Comparison of ENCODE assay signal across 22 cellular contexts in the genomic region with DNA sequence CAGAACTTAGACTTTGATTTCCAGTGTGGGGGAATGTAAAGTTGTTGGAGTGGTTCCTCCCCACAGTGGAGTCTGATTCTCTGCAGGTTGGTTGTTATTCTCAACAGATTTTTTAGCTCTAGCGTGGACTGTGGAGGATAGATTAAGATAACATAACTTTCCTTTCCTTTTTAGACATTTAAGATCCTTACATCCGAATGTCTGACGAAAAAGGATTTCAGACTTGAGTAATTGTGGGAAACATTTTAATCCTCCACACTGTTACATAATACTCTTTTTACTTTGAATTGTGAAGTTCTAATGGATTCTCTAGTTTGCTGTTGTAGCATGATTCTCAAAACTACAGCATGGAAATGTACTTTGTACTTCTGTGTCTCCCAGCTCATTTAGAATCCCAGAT.
DNase-seq lines count a peak whose midpoint lies in the region; ATAC-seq and TF ChIP-seq lines count a peak whose summit lies in the region.
"Had no signal": no experiment of that assay in that cellular context is flagged by ENCODE, and none has a peak within 500 bp of the region (broad histone marks: within the 10 kb centered on the region; RNA-seq: fewer than 3 reads in every experiment).

No MANE protein-coding gene starts in this region.

- no CpG with 5 or more reads among the region's 3 CpGs for WGBS in IMR-90 (ENCODE audit: extremely low coverage in 2 of 2, insufficient read length in 1 of 2), 2 experiments

- POLR2A ChIA-PET in IMR-90 (lab: Charles Lee; ENCODE audit: unreplicated experiment) = no interaction called here

- H3K27me3 ChIP-seq in IMR-90 (ENCODE audit: control insufficient read depth, insufficient read depth, low read length) (no peaks in the 10 kb centered on the region), muscle layer of colon (ENCODE audit: control insufficient read depth in 1 of 2, insufficient read depth in 2 of 2, low read length in 2 of 2) (no peaks in the 10 kb centered on the region), stomach smooth muscle (ENCODE audit: control insufficient read depth in 1 of 2, insufficient read depth in 2 of 2, low read length in 2 of 2) (no peaks in the 10 kb centered on the region)
- H3K27me3 ChIP-seq: BLaER1 had no signal

- no peak overlapping the region for H2AFZ ChIP-seq in IMR-90 (replicated peaks; ENCODE audit: low read length, poor library complexity)
- H2AFZ ChIP-seq: GM23338 had no signal

- dilution Hi-C loops in IMR-90 (cut with HindIII; ENCODE audit: low sequenced_read_pairs, unreplicated experiment) = no loop called here

- H2BK20ac ChIP-seq in IMR-90 (ENCODE audit: low read depth, low read length) = no peak overlapping the region; the same call in 1 of the 2 replicates

- no peak overlapping the region for H2AK9ac ChIP-seq in IMR-90 (replicated peaks; ENCODE audit: low read depth, low read length, poor library complexity)

- H3K4me2 ChIP-seq in IMR-90 (ENCODE audit: low read depth, low read length) = no peak overlapping the region
- H3K4me2 ChIP-seq: A549, BLaER1, GM23338 had no signal

- no peak overlapping the region for H4K91ac ChIP-seq in IMR-90 (ENCODE audit: insufficient read depth, low read depth, low read length)

- no peak overlapping the region for H2BK15ac ChIP-seq in IMR-90 (ENCODE audit: low read depth, low read length)

- H3K14ac ChIP-seq in IMR-90 (replicated peaks; ENCODE audit: low read depth, low read length) = 0 out of 2 replicates have a peak overlapping the region, but pooled peaks have one; percentile 18

- DNase-seq in IMR-90 = no peak
- DNase-seq in chondrocyte (ENCODE audit: low spot score) = no peak
- DNase-seq in AG08395 (ENCODE audit: low spot score) = no peak
- DNase-seq: CD4-positive, alpha-beta memory T cell; DMS153; GF-D8; HCEC 1CT; NCI-H1105 treated with DMSO at 0.1 percent for 48 hours; NCI-H1694; NCI-H2081 treated with DMSO at 0.1 percent for 48 hours; NCI-H510A; NCI-H82; OCI-M1; Right ventricle myocardium superior had no signal

- peaks cover 14% of the 10 kb centered on the region for H3K9me1 ChIP-seq in IMR-90 (ENCODE audit: insufficient read depth, low read length)

- H3K9ac ChIP-seq in IMR-90 (ENCODE audit: low read depth, low read length) (no peak overlapping the region), muscle layer of colon (ENCODE audit: low read length) (no peak overlapping the region), stomach smooth muscle (ENCODE audit: low read length in 2 of 2) (no peak overlapping the region)
- H3K9ac ChIP-seq: BLaER1 had no signal

- peaks cover 8% of the 10 kb centered on the region; the same call in 1 of the 2 replicates for H4K20me1 ChIP-seq in IMR-90 (ENCODE audit: insufficient read depth, low read length)
- H4K20me1 ChIP-seq: BLaER1 had no signal

- peaks cover 16% of the 10 kb centered on the region for H3K36me3 Mint-ChIP-seq in chondrocyte (ENCODE audit: low read depth)

- H3K4me1 ChIP-seq in IMR-90 (ENCODE audit: control insufficient read depth, insufficient read depth, low read length) (peaks cover 15% of the 10 kb centered on the region), muscle layer of colon (ENCODE audit: insufficient read depth, low read length) (peaks cover 67% of the 10 kb centered on the region), stomach smooth muscle (ENCODE audit: control insufficient read depth, insufficient read depth, low read length) (peaks cover 23% of the 10 kb centered on the region)
- H3K4me1 ChIP-seq: A549, BLaER1 had no signal

- peaks cover 24 to 66% of the 10 kb centered on the region in 2 experiments for H3K79me1 ChIP-seq in IMR-90 (ENCODE audit: low read depth in 1 of 2, low read length in 2 of 2)

- peak overlapping the region; percentile 67 for H3K23ac ChIP-seq in IMR-90 (ENCODE audit: low read depth, low read length)

- ATAC-seq in IMR-90 (ENCODE audit: low read depth) = no peak
- no peak for ATAC-seq in HG03442 (IDR thresholded peaks at IDR 0.05; ENCODE audit: unreplicated experiment)
- ATAC-seq in HG02678 (IDR thresholded peaks at IDR 0.05; ENCODE audit: unreplicated experiment) = no peak
- ATAC-seq: A549, GM23338, K562 had no signal

- in situ Hi-C loops in IMR-90 (cut with MboI; ENCODE audit: low sequenced_read_pairs) = no loop called here

- H3K27ac ChIP-seq in IMR-90 (ENCODE audit: insufficient read depth, low read length) (no peak overlapping the region), muscle layer of colon (ENCODE audit: low read depth, low read length) (peak overlapping the region; percentile 7), stomach smooth muscle (ENCODE audit: low read length) (peak overlapping the region; percentile 63)
- H3K27ac ChIP-seq: A549, BLaER1 had no signal

- peaks cover 82% of the 10 kb centered on the region for H3K4me1 Mint-ChIP-seq in chondrocyte (ENCODE audit: low read depth)

- no peak for TF ChIP-seq POLR2A in IMR-90 (IDR thresholded peaks at IDR 0.05; ENCODE audit: low read depth, low read length)

- 0 out of 2 replicates have a peak overlapping the region, but pooled peaks have one; percentile 20 for H4K5ac ChIP-seq in IMR-90 (ENCODE audit: low read depth, low read length)

- H3K56ac ChIP-seq in IMR-90 (ENCODE audit: extremely low read depth, insufficient read depth, low read length) = no peak overlapping the region

- CTCF ChIA-PET in IMR-90 (lab: Yijun Ruan, JAX) = interaction anchor here (0.5 kb wide), 2 partner anchors 84 to 1901 kb away, joined by 3 to 6 read pairs; no protein-coding TSS in a partner anchor

- H3K27ac Mint-ChIP-seq in chondrocyte (ENCODE audit: unreplicated experiment) = peak overlapping the region; percentile 72
- H3K27ac Mint-ChIP-seq: GM23338 had no signal

- no peak overlapping the region for H3K4me3 Mint-ChIP-seq in chondrocyte (ENCODE audit: unreplicated experiment)
- H3K4me3 Mint-ChIP-seq: GM23338 had no signal

- H3K9me3 ChIP-seq in IMR-90 (ENCODE audit: control insufficient read depth, insufficient read depth, low read length) = no peaks in the 10 kb centered on the region
- H3K9me3 ChIP-seq in muscle layer of colon (ENCODE audit: low read length) = no peaks in the 10 kb centered on the region
- H3K9me3 ChIP-seq in stomach smooth muscle (ENCODE audit: control insufficient read depth in 2 of 2, low read length in 2 of 2) = no peaks in the 10 kb centered on the region
- H3K9me3 ChIP-seq: A549, BLaER1 had no signal

- peak overlapping the region; percentile 4; the same call in 1 of the 2 replicates for H2BK120ac ChIP-seq in IMR-90 (ENCODE audit: low read depth, low read length)

- intact Hi-C loops in IMR-90 (cut with micrococcal nuclease) = loop anchor here (5.0 kb wide), 1 partner anchor 67 kb away; no protein-coding TSS in a partner anchor

- H2AK5ac ChIP-seq in IMR-90 (ENCODE audit: low read depth, low read length) = no peak overlapping the region

- BruUV-seq in IMR-90 (replicated peaks; lab: Mats Ljungman, UMichigan) = no TSS peak

- H3K4me3 ChIP-seq in IMR-90 (ENCODE audit: insufficient read depth, low read depth, low read length) (no peak overlapping the region), muscle layer of colon (ENCODE audit: low read depth in 1 of 2, low read length in 2 of 2) (no peak overlapping the region), stomach smooth muscle (ENCODE audit: low read length in 2 of 2) (no peak overlapping the region)
- H3K4me3 ChIP-seq: A549, BLaER1, GM23338, K562 had no signal

- no peak for TF ChIP-seq RAD21 in IMR-90 (IDR thresholded peaks at IDR 0.05; ENCODE audit: low read length)

- no peaks in the 10 kb centered on the region for H3K36me3 ChIP-seq in IMR-90 (ENCODE audit: control insufficient read depth, insufficient read depth, low read length)
- no peaks in the 10 kb centered on the region for H3K36me3 ChIP-seq in muscle layer of colon (ENCODE audit: insufficient read depth, low read length)
- no peaks in the 10 kb centered on the region for H3K36me3 ChIP-seq in stomach smooth muscle (ENCODE audit: control insufficient read depth in 2 of 2, insufficient read depth in 2 of 2, low read length in 2 of 2)
- H3K36me3 ChIP-seq: BLaER1 had no signal

- no peak overlapping the region for H3K18ac ChIP-seq in IMR-90 (ENCODE audit: low read depth, low read length)

- H3K4ac ChIP-seq in IMR-90 (ENCODE audit: low read depth, low read length) = peak overlapping the region; percentile 53; the same call in 1 of the 2 replicates

- TF ChIP-seq CTCF in IMR-90 (conservative IDR thresholded peaks at IDR 0.05; ENCODE audit: low read depth, low read length) (no peak), chondrocyte (IDR thresholded peaks at IDR 0.05) (no peak)

- H3K9me3 Mint-ChIP-seq in chondrocyte (ENCODE audit: low read depth) = no peaks in the 10 kb centered on the region
- H3K9me3 Mint-ChIP-seq: CD4-positive, alpha-beta memory T cell; GM23338 had no signal

- H3K27me3 Mint-ChIP-seq in chondrocyte (ENCODE audit: low read depth) = no peaks in the 10 kb centered on the region
- H3K27me3 Mint-ChIP-seq: CD4-positive, alpha-beta memory T cell had no signal

- no peak overlapping the region; a peak in 1 of 4 replicates for H4K8ac ChIP-seq in IMR-90 (ENCODE audit: low read depth in 2 of 2, low read length in 2 of 2)

- peak overlapping the region; percentile 12 for H2BK5ac ChIP-seq in IMR-90 (ENCODE audit: low read depth, low read length, poor library complexity, severe bottlenecking)

TF ChIP-seq in IMR-90, 13 proteins besides CTCF, POLR2A, EP300 and RAD21:
- no peak for TF ChIP-seq RFX5 (IDR thresholded peaks at IDR 0.05; ENCODE audit: low read depth, low read length)
- TF ChIP-seq MXI1 (IDR thresholded peaks at IDR 0.05; ENCODE audit: borderline replicate concordance, low read depth, low read length) = no peak
- no peak for TF ChIP-seq RCOR1 (IDR thresholded peaks at IDR 0.05; ENCODE audit: insufficient replicate concordance, low read length)
- TF ChIP-seq, protein P1, sequence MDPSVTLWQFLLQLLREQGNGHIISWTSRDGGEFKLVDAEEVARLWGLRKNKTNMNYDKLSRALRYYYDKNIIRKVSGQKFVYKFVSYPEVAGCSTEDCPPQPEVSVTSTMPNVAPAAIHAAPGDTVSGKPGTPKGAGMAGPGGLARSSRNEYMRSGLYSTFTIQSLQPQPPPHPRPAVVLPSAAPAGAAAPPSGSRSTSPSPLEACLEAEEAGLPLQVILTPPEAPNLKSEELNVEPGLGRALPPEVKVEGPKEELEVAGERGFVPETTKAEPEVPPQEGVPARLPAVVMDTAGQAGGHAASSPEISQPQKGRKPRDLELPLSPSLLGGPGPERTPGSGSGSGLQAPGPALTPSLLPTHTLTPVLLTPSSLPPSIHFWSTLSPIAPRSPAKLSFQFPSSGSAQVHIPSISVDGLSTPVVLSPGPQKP (IDR thresholded peaks at IDR 0.05; ENCODE audit: borderline replicate concordance, low read depth, low read length) = no peak
- no peak for TF ChIP-seq CEBPB (IDR thresholded peaks at IDR 0.05; ENCODE audit: low read depth, low read length)
- TF ChIP-seq MAZ (IDR thresholded peaks at IDR 0.05; ENCODE audit: borderline replicate concordance, low read depth, low read length) = no peak
- TF ChIP-seq BHLHE40 (IDR thresholded peaks at IDR 0.05; ENCODE audit: low read depth, low read length) = no peak
- TF ChIP-seq NFE2L2 (IDR thresholded peaks at IDR 0.05; ENCODE audit: low read depth, low read length) = no peak
- no peak for TF ChIP-seq MAFK (IDR thresholded peaks at IDR 0.05; ENCODE audit: low read depth, low read length)
